ENCODE assay signal across 17 cellular contexts in the genomic region with DNA sequence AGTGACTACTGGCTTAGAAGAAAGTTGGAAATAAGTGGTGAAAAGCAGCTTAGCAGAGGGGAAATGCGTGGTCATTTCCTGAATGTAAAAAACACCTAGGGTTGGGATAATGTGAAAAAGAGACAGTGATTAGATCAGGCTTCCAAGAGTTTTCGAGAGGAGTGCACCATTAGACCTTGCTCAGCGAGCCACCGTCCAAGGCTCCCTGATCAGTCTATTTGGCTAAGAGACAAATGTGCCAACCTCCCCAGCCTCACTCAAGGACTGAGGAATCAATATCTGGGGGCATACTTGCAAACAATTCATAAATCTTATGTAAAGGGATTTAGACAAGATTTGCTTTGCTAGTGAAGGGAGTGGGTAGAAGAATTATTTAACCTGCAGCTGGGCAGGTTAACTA.
"Had no signal": no experiment of that assay in that cellular context is flagged by ENCODE, and none has a peak within 500 bp of the region (broad histone marks: within the 10 kb centered on the region; RNA-seq: fewer than 3 reads in every experiment).

No MANE protein-coding gene starts in this region.

- FAIRE-seq: urothelium cell line had no signal

- H3K4me3 Mint-ChIP-seq: activated CD4-positive, alpha-beta T cell treated with anti-CD3 and anti-CD28 coated beads, Interleukin-2, amount 10 ng/mL, durations not matched to agents 7 days and 5 days; activated CD8-positive, alpha-beta T cell treated with anti-CD3 and anti-CD28 coated beads, Interleukin-2, amount 10 ng/mL, durations not matched to agents 7 days and 5 days; activated naive CD4-positive, alpha-beta T cell treated with anti-CD3 and anti-CD28 coated beads for 36 hours; activated T-cell treated with anti-CD3 and anti-CD28 coated beads, Interleukin-2, amount 50 U/mL, for 4 hours; natural killer cell had no signal

- H3K27ac Mint-ChIP-seq: activated CD4-positive, alpha-beta T cell treated with anti-CD3 and anti-CD28 coated beads, Interleukin-2, amount 10 ng/mL, durations not matched to agents 7 days and 5 days; activated CD8-positive, alpha-beta T cell treated with anti-CD3 and anti-CD28 coated beads, Interleukin-2, amount 10 ng/mL, durations not matched to agents 7 days and 5 days; activated naive CD4-positive, alpha-beta T cell treated with anti-CD3 and anti-CD28 coated beads for 36 hours; natural killer cell had no signal

- H3K4me1 Mint-ChIP-seq: activated CD4-positive, alpha-beta T cell treated with anti-CD3 and anti-CD28 coated beads, Interleukin-2, amount 10 ng/mL, durations not matched to agents 7 days and 5 days; natural killer cell had no signal

- ATAC-seq: activated CD8-positive, alpha-beta T cell treated with anti-CD3 and anti-CD28 coated beads, Interleukin-2, amount 10 ng/mL, durations not matched to agents 7 days and 5 days; activated T-cell treated with anti-CD3 and anti-CD28 coated beads, Interleukin-2, amount 50 U/mL, for 4 hours; left cardiac atrium; natural killer cell; stimulated activated naive CD8-positive, alpha-beta T cell treated with anti-CD3 and anti-CD28 coated beads, Interleukin-15, Interleukin-2, amounts not matched to agents 100 U/mL and 50 U/mL, for 24 hours had no signal

- H3K36me3 Mint-ChIP-seq: natural killer cell had no signal

- H3K27me3 Mint-ChIP-seq: activated CD4-positive, alpha-beta T cell treated with anti-CD3 and anti-CD28 coated beads, Interleukin-2, amount 10 ng/mL, durations not matched to agents 7 days and 5 days had no signal

- H3K9me3 Mint-ChIP-seq: activated CD4-positive, alpha-beta T cell treated with anti-CD3 and anti-CD28 coated beads, Interleukin-2, amount 10 ng/mL, durations not matched to agents 7 days and 5 days; activated naive CD4-positive, alpha-beta T cell treated with anti-CD3 and anti-CD28 coated beads for 36 hours had no signal

- DNase-seq: activated CD4-positive, alpha-beta T cell treated with anti-CD3 and anti-CD28 coated beads, Interleukin-2, amount 10 ng/mL, durations not matched to agents 7 days and 5 days; activated CD8-positive, alpha-beta T cell treated with anti-CD3 and anti-CD28 coated beads, Interleukin-2, amount 10 ng/mL, durations not matched to agents 7 days and 5 days; activated naive CD4-positive, alpha-beta T cell treated with anti-CD3 and anti-CD28 coated beads for 36 hours; activated T-cell treated with anti-CD3 and anti-CD28 coated beads, Interleukin-2, amount 50 U/mL, for 4 hours; aorta; effector CD8-positive, alpha-beta T cell; left cardiac atrium; natural killer cell; nucleus accumbens; retina; stimulated activated CD4-positive, alpha-beta T cell treated with anti-CD3 and anti-CD28 coated beads, Interleukin-2, amount 100 ng/mL, for 24 hours; stimulated activated naive CD8-positive, alpha-beta T cell treated with anti-CD3 and anti-CD28 coated beads, Interleukin-15, Interleukin-2, amounts not matched to agents 100 U/mL and 50 U/mL, for 24 hours; substantia nigra; T-helper 1 cell; T-helper 9 cell; tibial artery had no signal

- H3K4me1 ChIP-seq: tibial artery had no signal

- H3K4me3 ChIP-seq: tibial artery had no signal

- H3K27ac ChIP-seq: tibial artery had no signal

- H3K9me3 ChIP-seq: tibial artery had no signal

- H3K36me3 ChIP-seq: tibial artery had no signal
